26 cellular contexts compared by ENCODE assay signal in the genomic region with DNA sequence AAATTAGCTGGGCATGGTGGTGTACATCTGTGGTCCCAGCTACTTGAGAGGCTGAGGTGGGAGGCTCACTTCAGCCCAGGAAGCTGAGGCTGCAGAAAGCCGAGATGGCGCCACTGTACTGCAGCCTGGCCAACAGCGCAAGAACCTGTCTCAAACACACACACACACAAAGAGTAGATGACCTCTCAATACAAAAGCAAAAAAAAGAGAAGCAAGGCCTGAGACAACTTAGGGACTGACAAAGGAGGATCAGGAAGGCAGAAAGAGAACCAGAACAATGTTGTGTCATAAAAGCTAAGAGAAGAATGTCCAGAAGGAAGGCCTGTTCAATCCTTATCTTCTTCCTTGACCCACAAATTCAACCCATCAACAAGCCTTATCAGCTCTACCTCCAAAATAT. TPM values are rescaled to one million over a fixed set of nuclear protein-coding genes. Genes with fewer than 3 reads are reported as not detected.
DNase-seq lines count a peak whose midpoint lies in the region; ATAC-seq, FAIRE-seq and TF ChIP-seq lines count a peak whose summit lies in the region.
"Had no signal": no experiment of that assay in that cellular context is flagged by ENCODE, and none has a peak within 500 bp of the region (broad histone marks: within the 10 kb centered on the region; RNA-seq: fewer than 3 reads in every experiment).

No MANE protein-coding gene starts in this region.

- no peak overlapping the region for H3K4me3 Mint-ChIP-seq in activated naive CD4-positive, alpha-beta T cell treated with anti-CD3 and anti-CD28 coated beads for 36 hours
- no peak overlapping the region for H3K4me3 Mint-ChIP-seq in activated naive CD4-positive, alpha-beta T cell treated with anti-CD3 and anti-CD28 coated beads, Interleukin-2, amount 10 ng/mL, durations not matched to agents 7 days and 5 days
- H3K4me3 Mint-ChIP-seq: stimulated activated effector memory CD8-positive, alpha-beta T cell treated with anti-CD3 and anti-CD28 coated beads, Interleukin-12 subunit alpha, Interleukin-12 subunit beta, amount 100 ng/mL, for 72 hours had no signal

- intact Hi-C loops in activated naive CD4-positive, alpha-beta T cell treated with anti-CD3 and anti-CD28 coated beads for 36 hours (cut with micrococcal nuclease), result no loop called here
- intact Hi-C loops in HepG2 (cut with micrococcal nuclease; ENCODE audit: unreplicated experiment), result no loop called here
- intact Hi-C loops in upper lobe of right lung (cut with DNase I), result loop anchor here (10.0 kb wide), 1 partner anchor 47 kb away; no protein-coding TSS in a partner anchor

- ATAC-seq in HepG2, result no peak
- peak; percentile 52 for ATAC-seq in upper lobe of right lung
- no peak for ATAC-seq in GM19463 (IDR thresholded peaks at IDR 0.05; ENCODE audit: unreplicated experiment)
- ATAC-seq: body of pancreas; esophagus mucosa; left ventricle myocardium superior; stimulated activated effector memory CD8-positive, alpha-beta T cell treated with anti-CD3 and anti-CD28 coated beads, Interleukin-12 subunit alpha, Interleukin-12 subunit beta, amount 100 ng/mL, for 72 hours had no signal

- H3K4me3 ChIP-seq in HepG2 (replicated peaks in 1 of 3; ENCODE audit: insufficient read depth in 1 of 3, low read depth in 2 of 3, low read length in 3 of 3) (no peak overlapping the region), upper lobe of right lung (no peak overlapping the region)
- H3K4me3 ChIP-seq: body of pancreas, skin epidermis, thoracic aorta had no signal

- no peak for DNase-seq in activated naive CD4-positive, alpha-beta T cell treated with anti-CD3 and anti-CD28 coated beads for 36 hours
- no peak for DNase-seq in activated naive CD4-positive, alpha-beta T cell treated with anti-CD3 and anti-CD28 coated beads, Interleukin-2, amount 10 ng/mL, durations not matched to agents 7 days and 5 days
- DNase-seq in MV-4-11 (lab: John Stamatoyannopoulos, UW) (peak; percentile 75), HepG2 (ENCODE audit: low spot score) (no peak), upper lobe of right lung (no peak), urothelium cell line (ENCODE audit: low spot score) (no peak), NCI-H524 (lab: John Stamatoyannopoulos, UW) (no peak)
- DNase-seq: activated CD4-positive, CD25-positive, alpha-beta regulatory T cell; body of pancreas; effector CD8-positive, alpha-beta T cell; foreskin melanocyte; GOT3; hippocampal formation; left ventricle myocardium superior; NCI-H1417; NCI-H2081 treated with DMSO at 0.1 percent for 48 hours; NCI-H510A; nucleus accumbens; SK-N-SH; stimulated activated CD4-positive, alpha-beta T cell treated with anti-CD3 and anti-CD28 coated beads, Interleukin-1b, Interleukin-23, amount 100 ng/mL, for 48 hours; T-helper 9 cell had no signal

- H3K4me1 ChIP-seq in HepG2 (ENCODE audit: insufficient read depth, low read length), result peaks cover 28% of the 10 kb centered on the region
- peaks cover 60% of the 10 kb centered on the region for H3K4me1 ChIP-seq in upper lobe of right lung

- H4K20me1 ChIP-seq in HepG2 (ENCODE audit: insufficient read depth, low read length), result peaks cover 24% of the 10 kb centered on the region; the same call in 1 of the 2 replicates

- H3K79me2 ChIP-seq in HepG2 (ENCODE audit: insufficient read depth, low read length), result peaks cover 81% of the 10 kb centered on the region

- H3K27ac Mint-ChIP-seq in activated naive CD4-positive, alpha-beta T cell treated with anti-CD3 and anti-CD28 coated beads for 36 hours, result peak overlapping the region; percentile 68
- H3K27ac Mint-ChIP-seq in activated naive CD4-positive, alpha-beta T cell treated with anti-CD3 and anti-CD28 coated beads, Interleukin-2, amount 10 ng/mL, durations not matched to agents 7 days and 5 days, result no peak overlapping the region
- H3K27ac Mint-ChIP-seq: stimulated activated effector memory CD8-positive, alpha-beta T cell treated with anti-CD3 and anti-CD28 coated beads, Interleukin-12 subunit alpha, Interleukin-12 subunit beta, amount 100 ng/mL, for 72 hours had no signal

- POLR2A ChIA-PET in HepG2 (lab: Yijun Ruan, JAX), result no interaction called here

- no peak overlapping the region for H3K27ac ChIP-seq in HepG2 (ENCODE audit: extremely low read length, insufficient read depth, low read length)
- H3K27ac ChIP-seq in upper lobe of right lung, result no peak overlapping the region
- H3K27ac ChIP-seq: body of pancreas, thoracic aorta had no signal

- TF ChIP-seq RAD21 in HepG2 (CRISPR knock-in tag; IDR thresholded peaks at IDR 0.05), result no peak

- no peak overlapping the region for H3K9ac ChIP-seq in HepG2 (ENCODE audit: insufficient read depth, low read depth, low read length)
- H3K9ac ChIP-seq: SK-N-SH had no signal

- H3K4me2 ChIP-seq in HepG2 (ENCODE audit: low read depth, low read length), result no peak overlapping the region
- H3K4me2 ChIP-seq: SK-N-SH had no signal

- in situ Hi-C loops in HepG2 (cut with HindIII; ENCODE audit: extremely low pct_ligation_motif_present, low pct_unique_long_range_greater_than_20kb), result no loop called here

- CTCF ChIA-PET in activated naive CD4-positive, alpha-beta T cell treated with anti-CD3 and anti-CD28 coated beads for 36 hours (lab: Charles Lee), result interaction anchor here (0.6 to 1.5 kb wide), 4 partner anchors 14 to 646 kb away, joined by 3 to 4 read pairs (median 3); no protein-coding TSS in a partner anchor
- CTCF ChIA-PET in activated naive CD4-positive, alpha-beta T cell treated with anti-CD3 and anti-CD28 coated beads, Interleukin-2, amount 10 ng/mL, durations not matched to agents 7 days and 5 days (lab: Charles Lee), result no interaction called here
- CTCF ChIA-PET in HepG2 (lab: Yijun Ruan, JAX; ENCODE audit: low intra/inter-chr PET ratio, low total read pairs), result no interaction called here

- peaks cover 0 to 1% of the 10 kb centered on the region in 2 experiments; a peak in 3 of 5 replicates for H3K36me3 ChIP-seq in HepG2 (replicated peaks in 1 of 2; ENCODE audit: control insufficient read depth in 1 of 2, insufficient read depth in 2 of 2, low read length in 2 of 2)
- peaks cover 2% of the 10 kb centered on the region for H3K36me3 ChIP-seq in upper lobe of right lung

- TF ChIP-seq POLR2A in HepG2 (IDR thresholded peaks at IDR 0.05; ENCODE audit: insufficient read depth in 1 of 2, low read depth in 2 of 2, low read length in 2 of 2), result no peak

- no peak for TF ChIP-seq CTCF in HepG2 (CRISPR knock-in tag; IDR thresholded peaks at IDR 0.05)
- no peak for TF ChIP-seq CTCF in upper lobe of right lung (IDR thresholded peaks at IDR 0.05)

- H3K27me3 ChIP-seq in HepG2 (ENCODE audit: control insufficient read depth in 1 of 2, insufficient read depth in 2 of 2, low read length in 2 of 2) (no peaks in the 10 kb centered on the region), upper lobe of right lung (no peaks in the 10 kb centered on the region)
- H3K27me3 ChIP-seq: body of pancreas had no signal

- no peak for TF ChIP-seq EP300 in HepG2 (IDR thresholded peaks at IDR 0.05; ENCODE audit: low read depth in 2 of 2, low read length in 2 of 2)
- TF ChIP-seq EP300 in HepG2 (CRISPR knock-in tag; IDR thresholded peaks at IDR 0.05; ENCODE audit: borderline replicate concordance), result no peak

- H3K36me3 Mint-ChIP-seq in activated naive CD4-positive, alpha-beta T cell treated with anti-CD3 and anti-CD28 coated beads for 36 hours (ENCODE audit: low read depth), result peaks cover 20% of the 10 kb centered on the region
- H3K36me3 Mint-ChIP-seq in activated naive CD4-positive, alpha-beta T cell treated with anti-CD3 and anti-CD28 coated beads, Interleukin-2, amount 10 ng/mL, durations not matched to agents 7 days and 5 days, result peaks cover 29% of the 10 kb centered on the region

- H3K9me3 ChIP-seq in HepG2 (ENCODE audit: low read length) (no peaks in the 10 kb centered on the region), upper lobe of right lung (no peaks in the 10 kb centered on the region)
- H3K9me3 ChIP-seq: body of pancreas, SK-N-SH, thoracic aorta had no signal

- peaks cover 79% of the 10 kb centered on the region for H3K4me1 Mint-ChIP-seq in activated naive CD4-positive, alpha-beta T cell treated with anti-CD3 and anti-CD28 coated beads for 36 hours (ENCODE audit: low read depth)
- peaks cover 46% of the 10 kb centered on the region for H3K4me1 Mint-ChIP-seq in activated naive CD4-positive, alpha-beta T cell treated with anti-CD3 and anti-CD28 coated beads, Interleukin-2, amount 10 ng/mL, durations not matched to agents 7 days and 5 days

- BruUV-seq in HepG2 (replicated peaks; lab: Mats Ljungman, UMichigan), result no TSS peak

- WGBS in HepG2 (ENCODE audit: low lambda C conversion rate), result 94% methylated on average over 3 of the region's 3 CpGs

- H2AFZ ChIP-seq in HepG2 (ENCODE audit: low read length), result no peak overlapping the region

- FAIRE-seq in HepG2 (lab: Jason Lieb, UNC) (no peak), urothelium cell line (lab: Jason Lieb, UNC) (no peak)

- H3K9me3 Mint-ChIP-seq in activated naive CD4-positive, alpha-beta T cell treated with anti-CD3 and anti-CD28 coated beads for 36 hours, result no peaks in the 10 kb centered on the region
- H3K9me3 Mint-ChIP-seq in activated naive CD4-positive, alpha-beta T cell treated with anti-CD3 and anti-CD28 coated beads, Interleukin-2, amount 10 ng/mL, durations not matched to agents 7 days and 5 days, result no peaks in the 10 kb centered on the region
- H3K9me3 Mint-ChIP-seq: stimulated activated effector memory CD8-positive, alpha-beta T cell treated with anti-CD3 and anti-CD28 coated beads, Interleukin-12 subunit alpha, Interleukin-12 subunit beta, amount 100 ng/mL, for 72 hours had no signal

- H3K27me3 Mint-ChIP-seq in activated naive CD4-positive, alpha-beta T cell treated with anti-CD3 and anti-CD28 coated beads for 36 hours (ENCODE audit: low read depth), result no peaks in the 10 kb centered on the region
- no peaks in the 10 kb centered on the region for H3K27me3 Mint-ChIP-seq in activated naive CD4-positive, alpha-beta T cell treated with anti-CD3 and anti-CD28 coated beads, Interleukin-2, amount 10 ng/mL, durations not matched to agents 7 days and 5 days

RNA-seq across cellular contexts. Expression of a gene that starts 18.5 kb away (rescaled TPM):
- 100 to 1,000 TPM; 105 to 106 TPM for total RNA-seq in activated naive CD4-positive, alpha-beta T cell treated with anti-CD3 and anti-CD28 coated beads for 36 hours
- total RNA-seq in HepG2 (2016; rRNA removed; fragmentation: Illumina TruSeq; extraction: Trizol) (10.4 and 16.9 TPM in 2 replicates), upper lobe of right lung (156 TPM)
- total RNA-seq in HepG2 (2016; cell fraction: cytosol; rRNA removed; fragmentation: Illumina TruSeq; extraction: Trizol; ENCODE audit: low read depth), result 3.7 and 4.4 TPM in 2 replicates
- 10.6 and 15.8 TPM in 2 replicates for total RNA-seq in HepG2 (2016; cell fraction: insoluble cytoplasmic fraction; rRNA removed; fragmentation: Illumina TruSeq; extraction: Trizol)
- total RNA-seq in HepG2 (2016; cell fraction: membrane; rRNA removed; fragmentation: Illumina TruSeq; extraction: Trizol), result 17.2 and 17.7 TPM in 2 replicates
- 13.0 and 13.9 TPM in 2 replicates for total RNA-seq in HepG2 (2016; cell fraction: nucleus; rRNA removed; fragmentation: Illumina TruSeq; extraction: Trizol)
- polyA plus RNA-seq in HepG2 (2011; rRNA removed), result 26.4 and 27.7 TPM in 2 replicates
- polyA plus RNA-seq in HepG2 (2011; cell fraction: cytosol; rRNA removed), result 16.3 and 16.7 TPM in 2 replicates
- 25.0 and 25.9 TPM in 2 replicates for polyA plus RNA-seq in HepG2 (2011; cell fraction: nucleus; rRNA removed)
- polyA plus RNA-seq in HepG2 (2012), result 29.4 and 35.1 TPM in 2 replicates
- polyA plus RNA-seq in HepG2 (2016; cell fraction: cytosol; fragmentation: Illumina TruSeq; extraction: Trizol; ENCODE audit: low read depth), result 2.7 and 3.1 TPM in 2 replicates
- polyA plus RNA-seq in HepG2 (2016; cell fraction: insoluble cytoplasmic fraction; fragmentation: Illumina TruSeq; extraction: Trizol; ENCODE audit: low read depth), result 21.4 and 26.0 TPM in 2 replicates
- 12.8 and 13.7 TPM in 2 replicates for polyA plus RNA-seq in HepG2 (2016; cell fraction: membrane; fragmentation: Illumina TruSeq; extraction: Trizol; ENCODE audit: low read depth)
- polyA plus RNA-seq in HepG2 (2016; cell fraction: nucleus; fragmentation: Illumina TruSeq; extraction: Trizol; ENCODE audit: insufficient read depth, low read depth), result 23.0 and 25.5 TPM in 2 replicates
- 45.6 and 56.9 TPM in 2 replicates for polyA minus RNA-seq in HepG2 (2011; rRNA and poly(A)+ RNA removed; ENCODE audit: low replicate concordance)
- polyA minus RNA-seq in HepG2 (2011; cell fraction: cytosol; rRNA and poly(A)+ RNA removed), result 22.2 and 26.7 TPM in 2 replicates
- polyA minus RNA-seq in HepG2 (2011; cell fraction: nucleus; rRNA and poly(A)+ RNA removed), result 22.0 and 23.7 TPM in 2 replicates
